ENCODE assay signal across 1 cellular context in the genomic region with DNA sequence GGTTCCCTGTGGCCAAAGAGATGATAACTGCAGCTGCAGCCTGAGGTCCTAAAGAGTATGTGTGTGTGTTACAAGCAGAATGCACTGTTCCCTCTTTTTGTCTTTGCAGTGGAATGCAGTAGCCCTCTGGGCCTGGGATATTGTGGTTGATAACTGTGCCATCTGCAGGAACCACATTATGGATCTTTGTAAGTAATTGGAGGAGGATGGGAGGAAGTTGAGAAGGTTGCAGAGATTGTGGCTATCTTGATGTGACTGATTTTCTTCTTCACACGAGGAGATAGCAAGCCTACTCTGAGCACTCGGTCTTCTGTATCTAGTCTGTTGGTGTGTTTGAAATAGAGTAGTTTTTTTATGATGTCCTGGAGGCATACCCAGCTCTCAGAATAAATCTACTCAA.
TF ChIP-seq lines count a peak whose summit lies in the region.

No MANE protein-coding gene starts in this region.

TF ChIP-seq in WTC11, 78 proteins besides CTCF, POLR2A, EP300 and RAD21 (continued from another document):
- TF ChIP-seq, protein P1, sequence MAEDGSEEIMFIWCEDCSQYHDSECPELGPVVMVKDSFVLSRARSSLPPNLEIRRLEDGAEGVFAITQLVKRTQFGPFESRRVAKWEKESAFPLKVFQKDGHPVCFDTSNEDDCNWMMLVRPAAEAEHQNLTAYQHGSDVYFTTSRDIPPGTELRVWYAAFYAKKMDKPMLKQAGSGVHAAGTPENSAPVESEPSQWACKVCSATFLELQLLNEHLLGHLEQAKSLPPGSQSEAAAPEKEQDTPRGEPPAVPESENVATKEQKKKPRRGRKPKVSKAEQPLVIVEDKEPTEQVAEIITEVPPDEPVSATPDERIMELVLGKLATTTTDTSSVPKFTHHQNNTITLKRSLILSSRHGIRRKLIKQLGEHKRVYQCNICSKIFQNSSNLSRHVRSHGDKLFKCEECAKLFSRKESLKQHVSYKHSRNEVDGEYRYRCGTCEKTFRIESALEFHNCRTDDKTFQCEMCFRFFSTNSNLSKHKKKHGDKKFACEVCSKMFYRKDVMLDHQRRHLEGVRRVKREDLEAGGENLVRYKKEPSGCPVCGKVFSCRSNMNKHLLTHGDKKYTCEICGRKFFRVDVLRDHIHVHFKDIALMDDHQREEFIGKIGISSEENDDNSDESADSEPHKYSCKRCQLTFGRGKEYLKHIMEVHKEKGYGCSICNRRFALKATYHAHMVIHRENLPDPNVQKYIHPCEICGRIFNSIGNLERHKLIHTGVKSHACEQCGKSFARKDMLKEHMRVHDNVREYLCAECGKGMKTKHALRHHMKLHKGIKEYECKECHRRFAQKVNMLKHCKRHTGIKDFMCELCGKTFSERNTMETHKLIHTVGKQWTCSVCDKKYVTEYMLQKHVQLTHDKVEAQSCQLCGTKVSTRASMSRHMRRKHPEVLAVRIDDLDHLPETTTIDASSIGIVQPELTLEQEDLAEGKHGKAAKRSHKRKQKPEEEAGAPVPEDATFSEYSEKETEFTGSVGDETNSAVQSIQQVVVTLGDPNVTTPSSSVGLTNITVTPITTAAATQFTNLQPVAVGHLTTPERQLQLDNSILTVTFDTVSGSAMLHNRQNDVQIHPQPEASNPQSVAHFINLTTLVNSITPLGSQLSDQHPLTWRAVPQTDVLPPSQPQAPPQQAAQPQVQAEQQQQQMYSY (CRISPR knock-in tag; IDR thresholded peaks at IDR 0.05): no peak
- no peak for TF ChIP-seq EMX1 (CRISPR knock-in tag; IDR thresholded peaks at IDR 0.05)
- TF ChIP-seq, protein P2, sequence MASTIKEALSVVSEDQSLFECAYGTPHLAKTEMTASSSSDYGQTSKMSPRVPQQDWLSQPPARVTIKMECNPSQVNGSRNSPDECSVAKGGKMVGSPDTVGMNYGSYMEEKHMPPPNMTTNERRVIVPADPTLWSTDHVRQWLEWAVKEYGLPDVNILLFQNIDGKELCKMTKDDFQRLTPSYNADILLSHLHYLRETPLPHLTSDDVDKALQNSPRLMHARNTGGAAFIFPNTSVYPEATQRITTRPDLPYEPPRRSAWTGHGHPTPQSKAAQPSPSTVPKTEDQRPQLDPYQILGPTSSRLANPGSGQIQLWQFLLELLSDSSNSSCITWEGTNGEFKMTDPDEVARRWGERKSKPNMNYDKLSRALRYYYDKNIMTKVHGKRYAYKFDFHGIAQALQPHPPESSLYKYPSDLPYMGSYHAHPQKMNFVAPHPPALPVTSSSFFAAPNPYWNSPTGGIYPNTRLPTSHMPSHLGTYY (CRISPR knock-in tag; IDR thresholded peaks at IDR 0.05): no peak
- TF ChIP-seq RORB (CRISPR knock-in tag; IDR thresholded peaks at IDR 0.05): no peak
- TF ChIP-seq ZNF232 (CRISPR knock-in tag; IDR thresholded peaks at IDR 0.05): no peak
- TF ChIP-seq MYBL2 (CRISPR knock-in tag; IDR thresholded peaks at IDR 0.05): no peak
